ENCODE assay signal across 22 cellular contexts in the genomic region with DNA sequence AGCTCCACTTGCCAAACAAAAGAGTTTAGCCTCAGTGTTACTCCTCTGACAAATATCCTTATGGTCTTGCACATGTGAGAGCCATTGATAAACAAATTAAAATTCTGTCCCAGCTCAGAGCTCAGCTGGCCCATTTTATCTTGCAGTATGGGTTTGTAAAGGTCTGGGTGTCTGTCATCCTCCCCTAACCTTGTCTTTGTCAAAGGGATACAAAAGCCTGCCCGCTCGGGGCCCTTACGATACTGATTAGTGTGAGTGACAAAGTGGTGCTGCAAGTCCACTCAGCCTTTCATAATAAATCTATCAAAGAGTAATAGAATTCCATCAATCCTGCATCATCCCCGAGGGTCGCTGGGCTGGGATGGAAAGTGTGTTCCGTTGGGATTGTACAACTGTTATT.
DNase-seq lines count a peak whose midpoint lies in the region; ATAC-seq and TF ChIP-seq lines count a peak whose summit lies in the region.
"Had no signal": no experiment of that assay in that cellular context is flagged by ENCODE, and none has a peak within 500 bp of the region (broad histone marks: within the 10 kb centered on the region; RNA-seq: fewer than 3 reads in every experiment).

No MANE protein-coding gene starts in this region.

- H3K36me3 ChIP-seq in HUES6 (ENCODE audit: control insufficient read depth, insufficient read depth, low read length) = no peaks in the 10 kb centered on the region
- H3K36me3 ChIP-seq in endodermal cell (ENCODE audit: control insufficient read depth, insufficient read depth, low read length) = no peaks in the 10 kb centered on the region
- no peaks in the 10 kb centered on the region for H3K36me3 ChIP-seq in neural cell (ENCODE audit: insufficient read depth, low read length)
- H3K36me3 ChIP-seq: MG63 had no signal

- H3K9ac ChIP-seq in HUES6 (ENCODE audit: low read length) (no peak overlapping the region), endodermal cell (ENCODE audit: extremely low read depth, low read length, poor library complexity, severe bottlenecking) (no peak overlapping the region), neural cell (ENCODE audit: low read length) (no peak overlapping the region)

- no peaks in the 10 kb centered on the region for H4K20me1 ChIP-seq in neural cell (ENCODE audit: insufficient read depth)

- ATAC-seq in HG02763 (IDR thresholded peaks at IDR 0.05; ENCODE audit: unreplicated experiment) (no peak), HG03378 (IDR thresholded peaks at IDR 0.05; ENCODE audit: unreplicated experiment) (no peak)
- ATAC-seq: A549 had no signal

- H3K27me3 ChIP-seq in HUES6 (ENCODE audit: control insufficient read depth, insufficient read depth, low read length) (peaks cover 66% of the 10 kb centered on the region), endodermal cell (ENCODE audit: control insufficient read depth, insufficient read depth, low read length, poor library complexity, severe bottlenecking) (no peaks in the 10 kb centered on the region), neural cell (ENCODE audit: insufficient read depth, low read depth, low read length) (peaks cover 16% of the 10 kb centered on the region)

- H3F3A ChIP-seq in neural cell (ENCODE audit: insufficient read depth, low read length, poor library complexity, severe bottlenecking) = no peaks in the 10 kb centered on the region

- no peak for TF ChIP-seq EP300 in neural cell (conservative IDR thresholded peaks at IDR 0.05; ENCODE audit: poor library complexity, severe bottlenecking)

- H3K9me3 Mint-ChIP-seq in endodermal cell = peaks cover 2% of the 10 kb centered on the region
- H3K9me3 Mint-ChIP-seq: CD4-positive, alpha-beta T cell had no signal

- no peak overlapping the region for H2AFZ ChIP-seq in neural cell (ENCODE audit: low read depth, low read length)

- H3K9me3 ChIP-seq in HUES6 (ENCODE audit: control insufficient read depth, insufficient read depth, low read depth, low read length) = peaks cover 5% of the 10 kb centered on the region; the same call in 1 of the 2 replicates
- peaks cover 12% of the 10 kb centered on the region for H3K9me3 ChIP-seq in endodermal cell (ENCODE audit: control insufficient read depth, low read length)
- no peaks in the 10 kb centered on the region for H3K9me3 ChIP-seq in neural cell (ENCODE audit: low read length)
- H3K9me3 ChIP-seq: A549, MG63 had no signal

- H3K4me1 ChIP-seq in HUES6 (ENCODE audit: control insufficient read depth, insufficient read depth, low read length) (peaks cover 35% of the 10 kb centered on the region), endodermal cell (ENCODE audit: control insufficient read depth, insufficient read depth, low read length) (peaks cover 11% of the 10 kb centered on the region)
- H3K4me1 ChIP-seq: A549 had no signal

- no peak overlapping the region for H3K4me2 ChIP-seq in neural cell (ENCODE audit: low read length)
- H3K4me2 ChIP-seq: A549 had no signal

- 8% methylated on average over 3 of the region's 6 CpGs; no CpG with 5 or more reads in 1 of the 2 experiments for WGBS in endodermal cell (ENCODE audit: insufficient coverage in 1 of 2, insufficient read length in 1 of 2), 2 experiments

- no peaks in the 10 kb centered on the region for H3K9me2 ChIP-seq in neural cell (ENCODE audit: insufficient read depth, low read length)

- peak; percentile 18 for DNase-seq in ELF-1 (ENCODE audit: low read depth, low spot score)
- peak; percentile 69 for DNase-seq in endodermal cell
- no peak for DNase-seq in NOMO-1 (lab: John Stamatoyannopoulos, UW; ENCODE audit: unreplicated experiment in 2 of 2)
- DNase-seq in cerebellar nuclear complex (lab: John Stamatoyannopoulos, UW) = no peak
- DNase-seq: CD4-positive, alpha-beta T cell; DMS153; GF-D8; GOT3; Karpas-422; MG63; NCI-H1048; NCI-H1436 treated with DMSO at 0.1 percent for 48 hours; NCI-H2029; NCI-H526; OCI-M1; SHP77 had no signal

- TF ChIP-seq CTCF in endodermal cell (conservative IDR thresholded peaks at IDR 0.05) (no peak), neural cell (IDR thresholded peaks at IDR 0.05; ENCODE audit: poor library complexity, severe bottlenecking) (no peak)

- TF ChIP-seq RAD21 in neural cell (conservative IDR thresholded peaks at IDR 0.05) = no peak

- peaks cover 34% of the 10 kb centered on the region for H3K4me1 Mint-ChIP-seq in endodermal cell
- H3K4me1 Mint-ChIP-seq: IgD-negative memory B cell had no signal

- H3K27ac ChIP-seq in HUES6 (ENCODE audit: low read depth, low read length) = no peak overlapping the region
- H3K27ac ChIP-seq in endodermal cell (ENCODE audit: low read depth, low read length) = no peak overlapping the region
- H3K27ac ChIP-seq in neural cell (ENCODE audit: low read length) = no peak overlapping the region
- H3K27ac ChIP-seq: A549 had no signal

- H3K79me2 ChIP-seq in neural cell (replicated peaks; ENCODE audit: insufficient read depth, low read length) = no peaks in the 10 kb centered on the region

- H3K27me3 Mint-ChIP-seq in endodermal cell (ENCODE audit: insufficient read depth) = peaks cover 40% of the 10 kb centered on the region
- H3K27me3 Mint-ChIP-seq: IgD-negative memory B cell had no signal

- peaks cover 2% of the 10 kb centered on the region for H3K36me3 Mint-ChIP-seq in endodermal cell (ENCODE audit: low read depth)
- H3K36me3 Mint-ChIP-seq: IgD-negative memory B cell had no signal

- H3K4me3 ChIP-seq in HUES6 (ENCODE audit: low read depth, low read length) (0 out of 2 replicates have a peak overlapping the region, but pooled peaks have one; percentile 28), endodermal cell (ENCODE audit: low read length) (peak overlapping the region; percentile 66), neural cell (ENCODE audit: low read length) (no peak overlapping the region)
- H3K4me3 ChIP-seq: A549, MG63 had no signal

- peak overlapping the region; percentile 33 for H3K4me3 Mint-ChIP-seq in endodermal cell
- H3K4me3 Mint-ChIP-seq: CD4-positive, alpha-beta T cell; IgD-negative memory B cell had no signal

- no peak overlapping the region for H3K27ac Mint-ChIP-seq in endodermal cell
- H3K27ac Mint-ChIP-seq: CD4-positive, alpha-beta T cell; IgD-negative memory B cell had no signal

TF ChIP-seq in neural cell, 6 proteins besides CTCF, POLR2A, EP300 and RAD21:
- TF ChIP-seq EZH2 (IDR thresholded peaks at IDR 0.05; ENCODE audit: borderline replicate concordance, insufficient read depth, low read length, poor library complexity, severe bottlenecking) (no peak), POLR2AphosphoS5 (IDR thresholded peaks at IDR 0.05) (peak; percentile 15)

Comparison
In these comparisons a context has a peak if more than half of its experiments do, and no peak if none do; other contexts are left out.
1. DNase-seq: peak in ELF-1 (single experiment) and endodermal cell (single experiment); none in NOMO-1 (0 of 2) and cerebellar nuclear complex (0 of 2).